In the genomic region with DNA sequence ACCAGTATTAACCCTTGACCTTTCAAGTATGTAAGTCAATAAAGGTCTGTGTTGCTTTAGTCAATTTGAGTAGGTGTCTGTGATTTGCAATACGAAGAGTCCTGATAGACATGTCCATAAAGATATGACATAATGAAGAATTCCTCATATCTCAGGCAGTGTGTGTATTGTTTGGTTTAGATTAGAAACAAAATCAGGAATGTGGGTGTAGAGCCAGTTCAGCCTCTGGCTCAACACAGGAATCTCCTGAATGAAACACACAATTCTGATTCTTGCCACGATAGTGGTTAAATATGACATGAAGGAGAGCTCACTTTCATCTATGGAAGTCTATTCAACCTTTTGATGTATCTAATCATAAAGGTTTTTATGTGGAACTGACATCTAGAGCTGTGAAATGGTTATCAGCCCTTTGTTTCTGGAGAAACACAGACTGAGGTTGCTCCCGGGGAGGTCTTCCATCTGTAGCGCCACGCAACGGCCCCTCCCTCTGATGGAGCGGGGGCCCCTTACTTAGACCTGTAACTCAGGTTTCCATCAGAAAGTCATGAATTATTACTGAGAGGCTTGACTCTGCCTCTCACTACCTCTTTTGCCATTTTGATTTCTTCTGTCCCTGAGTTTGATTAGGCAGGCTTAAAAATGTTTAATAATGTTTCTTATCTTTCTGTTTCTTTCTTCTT, we compare ENCODE assay signal across 1 cellular context.
TF ChIP-seq lines count a peak whose summit lies in the region.

No MANE protein-coding gene starts in this region.

TF ChIP-seq in SK-N-SH treated with all-trans-retinoic acid at 6 μM for 48 hours, 23 proteins besides CTCF, POLR2A, EP300 and RAD21 (continued from another document):
- TF ChIP-seq ZNF8 (CRISPR knock-in tag; IDR thresholded peaks at IDR 0.05) (no peak), OSR1 (CRISPR knock-in tag; IDR thresholded peaks at IDR 0.05) (no peak), CSDC2 (CRISPR knock-in tag; IDR thresholded peaks at IDR 0.05) (no peak), ZNF70 (CRISPR knock-in tag; IDR thresholded peaks at IDR 0.05) (no peak), ZFP30 (CRISPR knock-in tag; IDR thresholded peaks at IDR 0.05) (no peak), BACH2 (CRISPR knock-in tag; IDR thresholded peaks at IDR 0.05; ENCODE audit: borderline replicate concordance) (no peak), PPARA (CRISPR knock-in tag; IDR thresholded peaks at IDR 0.05; ENCODE audit: borderline replicate concordance) (no peak), ESRRG (CRISPR knock-in tag; IDR thresholded peaks at IDR 0.05) (no peak), TOX (CRISPR knock-in tag; IDR thresholded peaks at IDR 0.05; ENCODE audit: borderline replicate concordance) (no peak), GLIS3 (CRISPR knock-in tag; IDR thresholded peaks at IDR 0.05) (no peak), ISL1 (CRISPR knock-in tag; IDR thresholded peaks at IDR 0.05) (no peak), TCF4 (CRISPR knock-in tag; IDR thresholded peaks at IDR 0.05; ENCODE audit: borderline replicate concordance) (no peak)
- TF ChIP-seq, protein P1, sequence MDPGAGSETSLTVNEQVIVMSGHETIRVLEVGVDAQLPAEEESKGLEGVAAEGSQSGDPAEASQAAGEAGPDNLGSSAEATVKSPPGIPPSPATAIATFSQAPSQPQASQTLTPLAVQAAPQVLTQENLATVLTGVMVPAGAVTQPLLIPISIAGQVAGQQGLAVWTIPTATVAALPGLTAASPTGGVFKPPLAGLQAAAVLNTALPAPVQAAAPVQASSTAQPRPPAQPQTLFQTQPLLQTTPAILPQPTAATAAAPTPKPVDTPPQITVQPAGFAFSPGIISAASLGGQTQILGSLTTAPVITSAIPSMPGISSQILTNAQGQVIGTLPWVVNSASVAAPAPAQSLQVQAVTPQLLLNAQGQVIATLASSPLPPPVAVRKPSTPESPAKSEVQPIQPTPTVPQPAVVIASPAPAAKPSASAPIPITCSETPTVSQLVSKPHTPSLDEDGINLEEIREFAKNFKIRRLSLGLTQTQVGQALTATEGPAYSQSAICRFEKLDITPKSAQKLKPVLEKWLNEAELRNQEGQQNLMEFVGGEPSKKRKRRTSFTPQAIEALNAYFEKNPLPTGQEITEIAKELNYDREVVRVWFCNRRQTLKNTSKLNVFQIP (CRISPR knock-in tag; IDR thresholded peaks at IDR 0.05; ENCODE audit: borderline replicate concordance, low read depth), result no peak
- TF ChIP-seq, protein P2, sequence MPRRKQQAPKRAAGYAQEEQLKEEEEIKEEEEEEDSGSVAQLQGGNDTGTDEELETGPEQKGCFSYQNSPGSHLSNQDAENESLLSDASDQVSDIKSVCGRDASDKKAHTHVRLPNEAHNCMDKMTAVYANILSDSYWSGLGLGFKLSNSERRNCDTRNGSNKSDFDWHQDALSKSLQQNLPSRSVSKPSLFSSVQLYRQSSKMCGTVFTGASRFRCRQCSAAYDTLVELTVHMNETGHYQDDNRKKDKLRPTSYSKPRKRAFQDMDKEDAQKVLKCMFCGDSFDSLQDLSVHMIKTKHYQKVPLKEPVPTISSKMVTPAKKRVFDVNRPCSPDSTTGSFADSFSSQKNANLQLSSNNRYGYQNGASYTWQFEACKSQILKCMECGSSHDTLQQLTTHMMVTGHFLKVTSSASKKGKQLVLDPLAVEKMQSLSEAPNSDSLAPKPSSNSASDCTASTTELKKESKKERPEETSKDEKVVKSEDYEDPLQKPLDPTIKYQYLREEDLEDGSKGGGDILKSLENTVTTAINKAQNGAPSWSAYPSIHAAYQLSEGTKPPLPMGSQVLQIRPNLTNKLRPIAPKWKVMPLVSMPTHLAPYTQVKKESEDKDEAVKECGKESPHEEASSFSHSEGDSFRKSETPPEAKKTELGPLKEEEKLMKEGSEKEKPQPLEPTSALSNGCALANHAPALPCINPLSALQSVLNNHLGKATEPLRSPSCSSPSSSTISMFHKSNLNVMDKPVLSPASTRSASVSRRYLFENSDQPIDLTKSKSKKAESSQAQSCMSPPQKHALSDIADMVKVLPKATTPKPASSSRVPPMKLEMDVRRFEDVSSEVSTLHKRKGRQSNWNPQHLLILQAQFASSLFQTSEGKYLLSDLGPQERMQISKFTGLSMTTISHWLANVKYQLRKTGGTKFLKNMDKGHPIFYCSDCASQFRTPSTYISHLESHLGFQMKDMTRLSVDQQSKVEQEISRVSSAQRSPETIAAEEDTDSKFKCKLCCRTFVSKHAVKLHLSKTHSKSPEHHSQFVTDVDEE (CRISPR knock-in tag; IDR thresholded peaks at IDR 0.05), result no peak
- TF ChIP-seq, protein P3, sequence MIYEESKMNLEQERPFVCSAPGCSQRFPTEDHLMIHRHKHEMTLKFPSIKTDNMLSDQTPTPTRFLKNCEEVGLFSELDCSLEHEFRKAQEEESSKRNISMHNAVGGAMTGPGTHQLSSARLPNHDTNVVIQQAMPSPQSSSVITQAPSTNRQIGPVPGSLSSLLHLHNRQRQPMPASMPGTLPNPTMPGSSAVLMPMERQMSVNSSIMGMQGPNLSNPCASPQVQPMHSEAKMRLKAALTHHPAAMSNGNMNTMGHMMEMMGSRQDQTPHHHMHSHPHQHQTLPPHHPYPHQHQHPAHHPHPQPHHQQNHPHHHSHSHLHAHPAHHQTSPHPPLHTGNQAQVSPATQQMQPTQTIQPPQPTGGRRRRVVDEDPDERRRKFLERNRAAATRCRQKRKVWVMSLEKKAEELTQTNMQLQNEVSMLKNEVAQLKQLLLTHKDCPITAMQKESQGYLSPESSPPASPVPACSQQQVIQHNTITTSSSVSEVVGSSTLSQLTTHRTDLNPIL (CRISPR knock-in tag; IDR thresholded peaks at IDR 0.05; ENCODE audit: low read depth), result no peak
- TF ChIP-seq, protein P4, sequence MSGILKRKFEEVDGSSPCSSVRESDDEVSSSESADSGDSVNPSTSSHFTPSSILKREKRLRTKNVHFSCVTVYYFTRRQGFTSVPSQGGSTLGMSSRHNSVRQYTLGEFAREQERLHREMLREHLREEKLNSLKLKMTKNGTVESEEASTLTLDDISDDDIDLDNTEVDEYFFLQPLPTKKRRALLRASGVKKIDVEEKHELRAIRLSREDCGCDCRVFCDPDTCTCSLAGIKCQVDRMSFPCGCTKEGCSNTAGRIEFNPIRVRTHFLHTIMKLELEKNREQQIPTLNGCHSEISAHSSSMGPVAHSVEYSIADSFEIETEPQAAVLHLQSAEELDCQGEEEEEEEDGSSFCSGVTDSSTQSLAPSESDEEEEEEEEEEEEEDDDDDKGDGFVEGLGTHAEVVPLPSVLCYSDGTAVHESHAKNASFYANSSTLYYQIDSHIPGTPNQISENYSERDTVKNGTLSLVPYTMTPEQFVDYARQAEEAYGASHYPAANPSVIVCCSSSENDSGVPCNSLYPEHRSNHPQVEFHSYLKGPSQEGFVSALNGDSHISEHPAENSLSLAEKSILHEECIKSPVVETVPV (CRISPR knock-in tag; IDR thresholded peaks at IDR 0.05), result no peak
